Comparison of ENCODE assay signal across 8 cellular contexts in the genomic region with DNA sequence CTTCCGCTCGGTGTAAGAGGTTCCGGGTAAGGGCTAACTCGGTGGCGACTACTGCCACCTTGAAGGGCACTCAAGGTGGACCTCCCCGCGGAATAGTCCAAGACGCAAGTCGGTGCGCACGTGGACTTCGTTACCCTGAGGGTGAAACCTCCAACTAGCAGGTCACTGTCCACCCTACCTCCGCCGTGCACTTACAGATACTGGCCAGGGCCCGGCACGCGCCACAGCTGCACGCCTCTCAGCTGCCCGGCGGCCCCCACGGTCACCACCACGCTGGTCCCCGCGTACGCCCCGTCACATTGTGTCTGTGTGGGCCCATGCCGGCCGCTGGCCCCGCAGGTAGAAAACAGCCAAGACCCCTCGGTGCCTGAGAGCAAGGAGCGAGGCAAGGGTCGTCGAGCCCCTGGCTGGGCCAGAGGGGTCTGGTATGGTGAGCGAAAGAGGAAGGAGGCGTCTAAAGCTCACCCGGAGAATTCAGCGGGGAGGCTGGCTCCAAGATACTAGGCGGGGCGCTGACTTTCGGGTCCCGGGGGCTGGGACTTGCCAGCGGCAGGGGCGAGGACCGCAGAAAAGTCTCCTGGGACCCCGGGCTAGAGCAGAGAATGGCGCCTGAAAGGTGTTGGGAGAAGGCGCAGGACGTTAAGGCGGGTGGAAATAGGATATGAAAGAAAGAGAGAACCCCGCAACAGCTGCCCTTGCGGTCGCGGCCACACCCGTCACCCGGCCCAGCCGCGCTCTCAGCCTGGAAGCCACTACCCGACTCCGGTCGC. TPM values are rescaled to one million over a fixed set of nuclear protein-coding genes. Genes with fewer than 3 reads are reported as not detected.
DNase-seq lines count a peak whose midpoint lies in the region; ATAC-seq and TF ChIP-seq lines count a peak whose summit lies in the region.

No MANE protein-coding gene starts in this region.

- peak; percentile 65 for ATAC-seq in left lung
- no peak for ATAC-seq in GM21526 (IDR thresholded peaks at IDR 0.05; ENCODE audit: low FRiP score, unreplicated experiment)
- no peak for ATAC-seq in GM21717 (IDR thresholded peaks at IDR 0.05; ENCODE audit: unreplicated experiment)

- H3K4me1 ChIP-seq in BLaER1 (peaks cover 42% of the 10 kb centered on the region), HUES64 (ENCODE audit: insufficient read depth, low read length) (peaks cover 6% of the 10 kb centered on the region; the same call in 1 of the 2 replicates), adipocyte (ENCODE audit: control insufficient read depth, insufficient read depth, low read length) (peaks cover 11% of the 10 kb centered on the region), left lung (peaks cover 21 to 29% of the 10 kb centered on the region in 2 donors), suprapubic skin (peaks cover 32% of the 10 kb centered on the region)

- no peak for TF ChIP-seq EP300 in suprapubic skin (IDR thresholded peaks at IDR 0.05)

- H3K27me3 ChIP-seq in BLaER1 (peaks cover 29% of the 10 kb centered on the region), HUES64 (ENCODE audit: insufficient read depth, low read length) (peaks cover 68% of the 10 kb centered on the region), adipocyte (replicated peaks; ENCODE audit: control insufficient read depth, insufficient read depth, low read length) (peaks cover 26% of the 10 kb centered on the region), left lung (peaks cover 31 to 44% of the 10 kb centered on the region in 2 donors), suprapubic skin (peaks cover 40% of the 10 kb centered on the region)

- TF ChIP-seq CTCF in left lung (IDR thresholded peaks at IDR 0.05) (no peak), suprapubic skin (IDR thresholded peaks at IDR 0.05) (no peak)

- DNase-seq in adipocyte (ENCODE audit: low read depth): peak; percentile 61
- DNase-seq in left lung: peak in 1 of 2 donors; percentile 88
- no peak for DNase-seq in suprapubic skin (ENCODE audit: low spot score in 2 of 2)
- no peak for DNase-seq in ureter (ENCODE audit: low spot score)

- WGBS in HUES64: 9% methylated on average over 60 of the region's 60 CpGs
- 2% methylated on average over 26 of the region's 60 CpGs for WGBS in suprapubic skin

- H3K27ac ChIP-seq in BLaER1: no peak overlapping the region; the same call in 1 of the 2 replicates
- H3K27ac ChIP-seq in HUES64 (ENCODE audit: low read depth, low read length): no peak overlapping the region
- no peak overlapping the region for H3K27ac ChIP-seq in left lung
- no peak overlapping the region for H3K27ac ChIP-seq in suprapubic skin

- intact Hi-C loops in left lung (cut with DNase I): no loop called here

- peak overlapping the region; percentile 46; the same call in 1 of the 2 replicates for H3K9ac ChIP-seq in BLaER1
- H3K9ac ChIP-seq in HUES64 (ENCODE audit: low read depth, low read length): no peak overlapping the region
- no peak overlapping the region for H3K9ac ChIP-seq in adipocyte (ENCODE audit: low read length)

- TF ChIP-seq POLR2A in suprapubic skin (IDR thresholded peaks at IDR 0.05): no peak

- H3K9me3 ChIP-seq in BLaER1 (no peaks in the 10 kb centered on the region), HUES64 (ENCODE audit: insufficient read depth, low read depth, low read length) (no peaks in the 10 kb centered on the region), adipocyte (ENCODE audit: control insufficient read depth, low read length) (no peaks in the 10 kb centered on the region), left lung (no peaks in the 10 kb centered on the region), suprapubic skin (no peaks in the 10 kb centered on the region)

- peaks cover 17% of the 10 kb centered on the region for H4K20me1 ChIP-seq in BLaER1

- H3K36me3 ChIP-seq in BLaER1: peaks cover 14% of the 10 kb centered on the region
- H3K36me3 ChIP-seq in HUES64 (ENCODE audit: insufficient read depth, low read length): peaks cover 9% of the 10 kb centered on the region
- H3K36me3 ChIP-seq in adipocyte (ENCODE audit: control insufficient read depth, insufficient read depth, low read length, severe bottlenecking): peaks cover 7% of the 10 kb centered on the region
- peaks cover 0 to 7% of the 10 kb centered on the region in 2 donors for H3K36me3 ChIP-seq in left lung
- H3K36me3 ChIP-seq in suprapubic skin: peaks cover 5% of the 10 kb centered on the region

- peak overlapping the region; percentile 100 for H3K4me2 ChIP-seq in BLaER1

- H3K4me3 ChIP-seq in BLaER1 (peak overlapping the region; percentile 61), HUES64 (ENCODE audit: low read length) (peak overlapping the region; percentile 59), adipocyte (ENCODE audit: low read length) (peak overlapping the region; percentile 61), left lung (peak overlapping the region; percentile 14 to 38), suprapubic skin (peak overlapping the region; percentile 48)

RNA-seq across cellular contexts. Expression of a gene that starts 0.9 kb away (rescaled TPM):
- polyA plus RNA-seq in HUES64 (2013, experiment 1 of 2): not detected
- polyA plus RNA-seq in HUES64 (2013, experiment 2 of 2): not detected
- 1 to 10 TPM; 1.6 to 1.8 TPM for total RNA-seq in left lung
- total RNA-seq in suprapubic skin: 1 to 10 TPM in 1 of 4 donors, under 1 TPM in 3; 0.57 to 2.8 (median 0.66) TPM
- 0.73 TPM for total RNA-seq in ureter

RNA-seq across cellular contexts. Expression of a gene that starts 19.0 kb away (rescaled TPM):
- 0.25 TPM for polyA plus RNA-seq in HUES64 (2013, experiment 1 of 2)
- 0.38 TPM for polyA plus RNA-seq in HUES64 (2013, experiment 2 of 2)
- total RNA-seq in left lung (1 to 10 TPM in 1 of 2 donors, under 1 TPM in 1; 0.47 to 1.7 TPM), suprapubic skin (1 to 10 TPM in 1 of 4 donors, under 1 TPM in 1, not detected in 2; 0.30 to 1.5 TPM), ureter (0.29 TPM)

RNA-seq across cellular contexts. Expression of a gene that starts 31.4 kb away (rescaled TPM):
- 32.8 TPM for polyA plus RNA-seq in HUES64 (2013, experiment 1 of 2)
- polyA plus RNA-seq in HUES64 (2013, experiment 2 of 2): 33.0 TPM
- total RNA-seq in left lung (10 to 100 TPM; 30.4 to 32.8 TPM), suprapubic skin (10 to 100 TPM; 21.6 to 50.2 (median 44.3) TPM), ureter (34.5 TPM)

RNA-seq across cellular contexts. Expression of a gene that starts 46.3 kb away (rescaled TPM):
- polyA plus RNA-seq in HUES64 (2013, experiment 1 of 2): 66.2 TPM
- polyA plus RNA-seq in HUES64 (2013, experiment 2 of 2): 76.8 TPM
- total RNA-seq in left lung: 10 to 100 TPM; 11.2 to 11.9 TPM
- 10 to 100 TPM; 19.2 to 39.4 (median 39.0) TPM for total RNA-seq in suprapubic skin
- total RNA-seq in ureter: 9.6 TPM
